Comparison of ENCODE assay signal across 12 cellular contexts in genomic region chr12:31752450-31752849, GRCh38. TPM values are rescaled to one million over a fixed set of nuclear protein-coding genes. Genes with fewer than 3 reads are reported as not detected.
DNase-seq lines count a peak whose midpoint lies in the region; ATAC-seq and TF ChIP-seq lines count a peak whose summit lies in the region.
"Had no signal": no experiment of that assay in that cellular context is flagged by ENCODE, and none has a peak within 500 bp of the region (broad histone marks: within the 10 kb centered on the region; RNA-seq: fewer than 3 reads in every experiment).

No MANE protein-coding gene starts in this region.

- no peaks in the 10 kb centered on the region for H3K9me3 Mint-ChIP-seq in stimulated activated naive CD8-positive, alpha-beta T cell treated with anti-CD3 and anti-CD28 coated beads, Interleukin-15, Interleukin-2, amounts not matched to agents 100 ng/mL and 50 ng/mL, for 24 hours

- ATAC-seq in stimulated activated naive CD8-positive, alpha-beta T cell treated with anti-CD3 and anti-CD28 coated beads, Interleukin-15, Interleukin-2, amounts not matched to agents 100 U/mL and 50 U/mL, for 24 hours, result no peak
- ATAC-seq in right lobe of liver (peak in 3 of 4 donors; percentile 5 to 35 (median 20)), psoas muscle (no peak), HG02938 (IDR thresholded peaks at IDR 0.05; ENCODE audit: unreplicated experiment) (no peak), GM21360 (IDR thresholded peaks at IDR 0.05; ENCODE audit: unreplicated experiment) (no peak)

- H3K27ac ChIP-seq in right lobe of liver (no peak overlapping the region), psoas muscle (no peak overlapping the region)
- H3K27ac ChIP-seq: prostate gland had no signal

- H3K4me3 ChIP-seq in right lobe of liver (no peak overlapping the region), psoas muscle (no peak overlapping the region)
- H3K4me3 ChIP-seq: esophagus squamous epithelium, lung, prostate gland had no signal

- no peaks in the 10 kb centered on the region for H3K27me3 Mint-ChIP-seq in stimulated activated naive CD8-positive, alpha-beta T cell treated with anti-CD3 and anti-CD28 coated beads, Interleukin-15, Interleukin-2, amounts not matched to agents 100 ng/mL and 50 ng/mL, for 24 hours

- intact Hi-C loops in right lobe of liver (cut with DNase I) (no loop called here), psoas muscle (cut with DNase I) (no loop called here)

- H3K36me3 ChIP-seq in right lobe of liver (no peaks in the 10 kb centered on the region), psoas muscle (ENCODE audit: insufficient read depth in 1 of 2, low read depth in 1 of 2) (no peaks in the 10 kb centered on the region)
- H3K36me3 ChIP-seq: esophagus squamous epithelium, prostate gland had no signal

- no peaks in the 10 kb centered on the region for H3K27me3 ChIP-seq in right lobe of liver
- H3K27me3 ChIP-seq in psoas muscle (ENCODE audit: insufficient read depth in 3 of 3, low read length in 2 of 3), result no peaks in the 10 kb centered on the region
- H3K27me3 ChIP-seq: esophagus squamous epithelium had no signal

- no peak overlapping the region for H3K4me3 Mint-ChIP-seq in stimulated activated naive CD8-positive, alpha-beta T cell treated with anti-CD3 and anti-CD28 coated beads, Interleukin-15, Interleukin-2, amounts not matched to agents 100 ng/mL and 50 ng/mL, for 24 hours

- H3K9me3 ChIP-seq in right lobe of liver, result peaks cover 0 to 6% (median 0%) of the 10 kb centered on the region in 4 donors
- no peaks in the 10 kb centered on the region for H3K9me3 ChIP-seq in psoas muscle
- H3K9me3 ChIP-seq: prostate gland had no signal

- no peaks in the 10 kb centered on the region for H3K36me3 Mint-ChIP-seq in stimulated activated naive CD8-positive, alpha-beta T cell treated with anti-CD3 and anti-CD28 coated beads, Interleukin-15, Interleukin-2, amounts not matched to agents 100 ng/mL and 50 ng/mL, for 24 hours (ENCODE audit: low read depth)

- H3K4me1 Mint-ChIP-seq in stimulated activated naive CD8-positive, alpha-beta T cell treated with anti-CD3 and anti-CD28 coated beads, Interleukin-15, Interleukin-2, amounts not matched to agents 100 ng/mL and 50 ng/mL, for 24 hours (ENCODE audit: low read depth), result peaks cover 42% of the 10 kb centered on the region

- TF ChIP-seq CTCF in right lobe of liver (IDR thresholded peaks at IDR 0.05) (no peak), psoas muscle (IDR thresholded peaks at IDR 0.05) (no peak)

- TF ChIP-seq POLR2A in right lobe of liver (IDR thresholded peaks at IDR 0.05), result no peak

- H3K4me1 ChIP-seq in right lobe of liver (peaks cover 0 to 16% (median under 1%) of the 10 kb centered on the region in 4 donors), psoas muscle (no peaks in the 10 kb centered on the region)
- H3K4me1 ChIP-seq: prostate gland had no signal

- WGBS in right lobe of liver (ENCODE audit: insufficient coverage, low coverage, low lambda C conversion rate, missing lambda C conversion rate), result 77% methylated on average over 4 of the region's 4 CpGs
- WGBS in psoas muscle, 3 donors, result 51 to 62% (median 55%) methylated on average over 4 of the region's 4 CpGs

- peak overlapping the region; percentile 17 for H3K27ac Mint-ChIP-seq in stimulated activated naive CD8-positive, alpha-beta T cell treated with anti-CD3 and anti-CD28 coated beads, Interleukin-15, Interleukin-2, amounts not matched to agents 100 ng/mL and 50 ng/mL, for 24 hours

- no peak for DNase-seq in stimulated activated naive CD8-positive, alpha-beta T cell treated with anti-CD3 and anti-CD28 coated beads, Interleukin-15, Interleukin-2, amounts not matched to agents 100 U/mL and 50 U/mL, for 24 hours
- DNase-seq in RPMI8226, result peak; percentile 92
- no peak for DNase-seq in right lobe of liver
- DNase-seq in psoas muscle, result no peak
- no peak for DNase-seq in GM03348 (ENCODE audit: low spot score)
- DNase-seq: esophagus squamous epithelium; stimulated activated CD4-positive, alpha-beta T cell treated with anti-CD3 and anti-CD28 coated beads, Interleukin-2, amount 100 ng/mL, for 24 hours had no signal

RNA-seq across cellular contexts. Expression of gene AMN1, which starts 23.6 kb away (rescaled TPM):
- total RNA-seq in right lobe of liver (1 to 10 TPM; 1.2 to 7.3 (median 2.8) TPM), psoas muscle (10 to 100 TPM; 10.4 to 19.8 (median 12.8) TPM)
- polyA plus RNA-seq in psoas muscle, result 10 to 100 TPM; 12.6 to 30.0 (median 13.9) TPM

Comparison
In these comparisons a context has a peak if more than half of its experiments do, and no peak if none do; other contexts are left out.
1. ATAC-seq: peak in right lobe of liver (3 of 4); none in stimulated activated naive CD8-positive, alpha-beta T cell treated with anti-CD3 and anti-CD28 coated beads, Interleukin-15, Interleukin-2, amounts not matched to agents 100 U/mL and 50 U/mL, for 24 hours (single experiment), psoas muscle (0 of 4), HG02938 (single experiment) and GM21360 (single experiment).